In genomic region chr5:102154791-102155605, GRCh38 we compare ENCODE assay signal across 8 cellular contexts.
DNase-seq lines count a peak whose midpoint lies in the region; ATAC-seq and TF ChIP-seq lines count a peak whose summit lies in the region.
"Not testable (repeated sequence)": the region's sequence is repeated elsewhere in the genome, so short reads cannot be mapped to it uniquely, and the experiment has no call there.

No MANE protein-coding gene starts in this region.

- H3K36me3 Mint-ChIP-seq in CD14-positive monocyte; WTC11; activated naive CD8-positive, alpha-beta T cell treated with anti-CD3 and anti-CD28 coated beads for 36 hours: not testable (repeated sequence)

- H3K27ac ChIP-seq in foreskin keratinocyte, lower lobe of right lung, skin epidermis: not testable (repeated sequence)

- peak overlapping the region; percentile 53 to 54 for H3K4me3 Mint-ChIP-seq in CD14-positive monocyte
- H3K4me3 Mint-ChIP-seq in WTC11 = peak overlapping the region; percentile 69
- peak overlapping the region; percentile 43 for H3K4me3 Mint-ChIP-seq in activated naive CD8-positive, alpha-beta T cell treated with anti-CD3 and anti-CD28 coated beads for 36 hours

- DNase-seq in CD14-positive monocyte (ENCODE audit: low spot score) = not testable (repeated sequence)
- DNase-seq in WTC11 (ENCODE audit: low spot score) (peak; percentile 53), foreskin keratinocyte (peak in 1 of 2 donors; percentile 12), lower lobe of right lung (peak; percentile 43)
- DNase-seq in activated naive CD8-positive, alpha-beta T cell treated with anti-CD3 and anti-CD28 coated beads for 36 hours = peak; percentile 6

- intact Hi-C loops in CD14-positive monocyte (cut with micrococcal nuclease); lower lobe of right lung (cut with DNase I): not testable (repeated sequence)

- peaks cover 2 to 22% (median 7%) of the 10 kb centered on the region in 7 donors for H3K9me3 Mint-ChIP-seq in CD14-positive monocyte
- H3K9me3 Mint-ChIP-seq in WTC11 = peaks cover 18% of the 10 kb centered on the region
- H3K9me3 Mint-ChIP-seq in activated naive CD8-positive, alpha-beta T cell treated with anti-CD3 and anti-CD28 coated beads for 36 hours = not testable (repeated sequence)

- ATAC-seq in GM19455 (IDR thresholded peaks at IDR 0.05; ENCODE audit: unreplicated experiment) (peak; percentile 66), HG03354 (IDR thresholded peaks at IDR 0.05; ENCODE audit: poor library complexity, severe bottlenecking, unreplicated experiment) (peak; percentile 63), WTC11 (peak; percentile 77), foreskin keratinocyte (peak; percentile 31)
- ATAC-seq in lower lobe of right lung = not testable (repeated sequence)

- H3K9me3 ChIP-seq in lower lobe of right lung = not testable (repeated sequence)

- not testable (repeated sequence) for H3K36me3 ChIP-seq in lower lobe of right lung

- H3K27me3 ChIP-seq in foreskin keratinocyte; lower lobe of right lung (ENCODE audit: low read depth): not testable (repeated sequence)

- H3K4me3 ChIP-seq in lower lobe of right lung = peak overlapping the region; percentile 34
- peak overlapping the region in 4 of 7 experiments; percentile 3 to 16 (median 7) for H3K4me3 ChIP-seq in skin epidermis

- TF ChIP-seq CTCF in CD14-positive monocyte (IDR thresholded peaks at IDR 0.05); WTC11 (IDR thresholded peaks at IDR 0.05); foreskin keratinocyte (conservative IDR thresholded peaks at IDR 0.05); lower lobe of right lung (IDR thresholded peaks at IDR 0.05): not testable (repeated sequence)

- POLR2A ChIA-PET in WTC11 (lab: Charles Lee) = interaction anchor here (0.6 kb wide), 1 partner anchor 1983 kb away, joined by 3 read pairs; no protein-coding TSS in a partner anchor

- not testable (repeated sequence) for H3K27me3 Mint-ChIP-seq in CD14-positive monocyte (ENCODE audit: low read depth in 3 of 3); activated naive CD8-positive, alpha-beta T cell treated with anti-CD3 and anti-CD28 coated beads for 36 hours
- peaks cover 21% of the 10 kb centered on the region for H3K27me3 Mint-ChIP-seq in WTC11 (ENCODE audit: low read depth)

- not testable (repeated sequence) for H3K4me1 ChIP-seq in foreskin keratinocyte, lower lobe of right lung

- not testable (repeated sequence) for H3K4me1 Mint-ChIP-seq in CD14-positive monocyte; activated naive CD8-positive, alpha-beta T cell treated with anti-CD3 and anti-CD28 coated beads for 36 hours
- H3K4me1 Mint-ChIP-seq in WTC11 = peaks cover 14% of the 10 kb centered on the region

- peak overlapping the region in 1 of 7 donors; percentile 32 for H3K27ac Mint-ChIP-seq in CD14-positive monocyte
- H3K27ac Mint-ChIP-seq in WTC11; activated naive CD8-positive, alpha-beta T cell treated with anti-CD3 and anti-CD28 coated beads for 36 hours: not testable (repeated sequence)

- CTCF ChIA-PET in WTC11 (lab: Charles Lee) = interaction anchor here (1.3 to 2.6 kb wide), 7 partner anchors 10 to 212 kb away, joined by 3 to 22 read pairs (median 4); partner anchors contain the start of gene SLCO4C1

TF ChIP-seq in WTC11, 78 proteins besides CTCF, POLR2A, EP300 and RAD21:
- peak; percentile 45; the same call in 1 of the 2 replicates for TF ChIP-seq MAX (CRISPR knock-in tag; IDR thresholded peaks at IDR 0.05)
- TF ChIP-seq NFYB (CRISPR knock-in tag; conservative IDR thresholded peaks at IDR 0.05; ENCODE audit: low read depth) = peak; percentile 37; the same call in 1 of the 2 replicates
- TF ChIP-seq HMGXB4 (CRISPR knock-in tag; IDR thresholded peaks at IDR 0.05) = 0 out of 2 replicates have a peak, but pooled peaks have one; percentile 34
